Comparison of ENCODE assay signal across 30 cellular contexts in genomic region chr12:131436922-131437705, GRCh38.
DNase-seq lines count a peak whose midpoint lies in the region; ATAC-seq, FAIRE-seq and TF ChIP-seq lines count a peak whose summit lies in the region.
"Had no signal": no experiment of that assay in that cellular context is flagged by ENCODE, and none has a peak within 500 bp of the region (broad histone marks: within the 10 kb centered on the region; RNA-seq: fewer than 3 reads in every experiment).

No MANE protein-coding gene starts in this region.

- POLR2A ChIA-PET in H1 (lab: Charles Lee; ENCODE audit: partially characterized antibody), result interaction anchor here (0.6 kb wide), 1 partner anchor 179 kb away, joined by 3 read pairs; no protein-coding TSS in a partner anchor

- FAIRE-seq in H1 (lab: Jason Lieb, UNC), result no peak
- FAIRE-seq: A549, frontal cortex had no signal

- no peak overlapping the region for H3K4me2 ChIP-seq in H1 (ENCODE audit: insufficient read depth in 1 of 2, low read depth in 2 of 2, low read length in 2 of 2)
- H3K4me2 ChIP-seq: A549 had no signal

- TF ChIP-seq EP300 in H1 (IDR thresholded peaks at IDR 0.05; ENCODE audit: borderline replicate concordance in 1 of 2, low read depth in 2 of 2, low read length in 2 of 2), result no peak

- CTCF ChIA-PET in H1 (lab: Charles Lee; ENCODE audit: partially characterized antibody), result interaction anchor here (0.8 to 3.7 kb wide), 9 partner anchors 12 to 333 kb away, joined by 3 to 26 read pairs (median 3); no protein-coding TSS in a partner anchor

- H3K18ac ChIP-seq in H1 (ENCODE audit: extremely low read depth, low read length), result no peak overlapping the region

- no peaks in the 10 kb centered on the region for H3K79me2 ChIP-seq in H1 (ENCODE audit: control insufficient read depth in 1 of 2, insufficient read depth in 2 of 2, low read length in 2 of 2)

- no peaks in the 10 kb centered on the region for H3K79me1 ChIP-seq in H1 (ENCODE audit: low read depth, low read length)

- no peak overlapping the region for H4K91ac ChIP-seq in H1 (replicated peaks; ENCODE audit: insufficient read length, low read length)

- no peaks in the 10 kb centered on the region for H3K9me3 Mint-ChIP-seq in natural killer cell treated with Interleukin-12 subunit alpha and Interleukin-12 subunit beta and Interleukin-15 and Interleukin-18, amount 100 ng/mL, for 72 hours
- H3K9me3 Mint-ChIP-seq in natural killer cell (no peaks in the 10 kb centered on the region), neural crest cell (no peaks in the 10 kb centered on the region)
- H3K9me3 Mint-ChIP-seq: CD8-positive, alpha-beta T cell; IgD-negative memory B cell; naive thymus-derived CD8-positive, alpha-beta T cell had no signal

- TF ChIP-seq RAD21 in H1 (IDR thresholded peaks at IDR 0.05 in 1 of 2, conservative IDR thresholded peaks at IDR 0.05 in 1 of 2; ENCODE audit: low read depth in 2 of 2, low read length in 2 of 2), result peak; percentile 4 to 36; a peak in 2 of 4 replicates

- H2AFZ ChIP-seq in H1 (ENCODE audit: low read length), result 0 out of 2 replicates have a peak overlapping the region, but pooled peaks have one; percentile 52

- no peak for TF ChIP-seq CTCF in natural killer cell (IDR thresholded peaks at IDR 0.05)
- TF ChIP-seq CTCF in H1 (IDR thresholded peaks at IDR 0.05; ENCODE audit: control extremely low read depth in 1 of 3, insufficient read depth in 1 of 3, low read depth in 1 of 3, low read length in 3 of 3), result peak in 2 of 3 experiments; percentile 22 to 28; a peak in 1 of 4 replicates
- no peak for TF ChIP-seq CTCF in neural crest cell (conservative IDR thresholded peaks at IDR 0.05)

- no peak overlapping the region for H2BK12ac ChIP-seq in H1 (ENCODE audit: low read depth, low read length)

- no peaks in the 10 kb centered on the region for H3K9me3 ChIP-seq in H1 (ENCODE audit: insufficient read depth in 2 of 2, low read depth in 1 of 2, low read length in 1 of 2)
- H3K9me3 ChIP-seq: A549, suprapubic skin, uterus had no signal

- H3K4me1 ChIP-seq in H1 (replicated peaks in 1 of 4; ENCODE audit: control insufficient read depth in 3 of 4, insufficient read depth in 4 of 4, low read length in 3 of 4), result peaks cover 0 to 7% (median 2%) of the 10 kb centered on the region in 4 experiments; a peak in 3 of 7 replicates
- H3K4me1 ChIP-seq: A549, suprapubic skin, uterus had no signal

- no peak overlapping the region for H3K56ac ChIP-seq in H1 (replicated peaks; ENCODE audit: insufficient read length, low read depth, low read length)

- no peak overlapping the region for H2BK120ac ChIP-seq in H1 (replicated peaks; ENCODE audit: low read depth, low read length)

- no peak overlapping the region for H4K8ac ChIP-seq in H1 (ENCODE audit: extremely low read depth, insufficient read depth, low read length)

- H3K27ac Mint-ChIP-seq in natural killer cell treated with Interleukin-12 subunit alpha and Interleukin-12 subunit beta and Interleukin-15 and Interleukin-18, amount 100 ng/mL, for 72 hours, result no peak overlapping the region
- H3K27ac Mint-ChIP-seq in natural killer cell (no peak overlapping the region), neural crest cell (ENCODE audit: unreplicated experiment) (peak overlapping the region; percentile 27)
- H3K27ac Mint-ChIP-seq: CD8-positive, alpha-beta T cell; IgD-negative memory B cell; naive thymus-derived CD8-positive, alpha-beta T cell; stimulated activated naive B cell treated with anti-CD40 and anti-IgM and Interleukin-4, amounts not matched to agents 10 μg/mL and 1 μg/mL and 100 μg/mL, for 72 hours; T-helper 17 cell had no signal

- no peaks in the 10 kb centered on the region for H3K4me1 Mint-ChIP-seq in natural killer cell treated with Interleukin-12 subunit alpha and Interleukin-12 subunit beta and Interleukin-15 and Interleukin-18, amount 100 ng/mL, for 72 hours (ENCODE audit: low read depth in 2 of 2)
- H3K4me1 Mint-ChIP-seq in natural killer cell (peaks cover 0 to 5% of the 10 kb centered on the region in 2 donors), neural crest cell (peaks cover 14% of the 10 kb centered on the region)
- H3K4me1 Mint-ChIP-seq: T-helper 17 cell had no signal

- no peak overlapping the region for H3K4me3 Mint-ChIP-seq in natural killer cell treated with Interleukin-12 subunit alpha and Interleukin-12 subunit beta and Interleukin-15 and Interleukin-18, amount 100 ng/mL, for 72 hours
- no peak overlapping the region for H3K4me3 Mint-ChIP-seq in natural killer cell
- no peak overlapping the region for H3K4me3 Mint-ChIP-seq in neural crest cell
- H3K4me3 Mint-ChIP-seq: CD8-positive, alpha-beta T cell; IgD-negative memory B cell; naive thymus-derived CD8-positive, alpha-beta T cell; stimulated activated naive B cell treated with anti-CD40 and anti-IgM and Interleukin-4, amounts not matched to agents 10 μg/mL and 1 μg/mL and 100 μg/mL, for 72 hours; T-helper 17 cell had no signal

- ATAC-seq in natural killer cell treated with Interleukin-12 subunit alpha and Interleukin-12 subunit beta and Interleukin-15 and Interleukin-18, amount 100 ng/mL, for 72 hours, result no peak
- ATAC-seq in natural killer cell, result no peak
- ATAC-seq in GM21737 (IDR thresholded peaks at IDR 0.05; ENCODE audit: unreplicated experiment), result no peak
- ATAC-seq: A549; CD8-positive, alpha-beta T cell; left ventricle myocardium superior; naive thymus-derived CD8-positive, alpha-beta T cell; sciatic nerve; stimulated activated naive B cell treated with anti-CD40 and anti-IgM and Interleukin-4, amounts not matched to agents 10 μg/mL and 1 μg/mL and 100 μg/mL, for 72 hours; T-helper 17 cell had no signal

- TF ChIP-seq POLR2A in H1 (IDR thresholded peaks at IDR 0.05; ENCODE audit: control extremely low read depth in 1 of 2, low read depth in 2 of 2, low read length in 2 of 2), result no peak

- H4K20me1 ChIP-seq in H1 (replicated peaks in 1 of 2; ENCODE audit: control insufficient read depth in 1 of 2, insufficient read depth in 2 of 2, low read length in 2 of 2), result no peaks in the 10 kb centered on the region

- H3K27me3 ChIP-seq in H1 (replicated peaks in 1 of 4; ENCODE audit: control insufficient read depth in 3 of 4, extremely low read depth in 1 of 4, insufficient read depth in 3 of 4, low read length in 3 of 4), result no peaks in the 10 kb centered on the region

- no peak overlapping the region for H3K4ac ChIP-seq in H1 (replicated peaks; ENCODE audit: insufficient read length, low read depth, low read length)

- no peak overlapping the region for H3K14ac ChIP-seq in H1 (ENCODE audit: insufficient read length)

- H2BK15ac ChIP-seq in H1 (ENCODE audit: low read length), result no peak overlapping the region; the same call in 1 of the 2 replicates

- DNase-seq in natural killer cell treated with Interleukin-12 subunit alpha and Interleukin-12 subunit beta and Interleukin-15 and Interleukin-18, amount 100 ng/mL, for 72 hours (ENCODE audit: low spot score), result peak; percentile 41
- DNase-seq in natural killer cell (no peak), H1 (ENCODE audit: low read depth in 1 of 2, low spot score in 2 of 2) (peak in 1 of 2 experiments; percentile 46), neural crest cell (ENCODE audit: low read depth, low spot score) (no peak), germinal center (ENCODE audit: low spot score) (no peak), T-helper 9 cell (no peak), cortex of kidney (lab: John Stamatoyannopoulos, UW) (no peak)
- DNase-seq: activated CD4-positive, alpha-beta T cell treated with anti-CD3 and anti-CD28 coated beads for 48 hours; activated naive CD4-positive, alpha-beta T cell; activated T-cell treated with anti-CD3 and anti-CD28 coated beads, Interleukin-2, amount 50 U/mL, for 48 hours; AML-193; central memory CD4-positive, alpha-beta T cell; dermis blood vessel endothelial cell; DMS153; hippocampal formation; left ventricle myocardium superior; NCI-H1930; NCI-H2227 treated with DMSO at 0.1 percent for 48 hours; stimulated activated naive B cell treated with anti-CD40 and anti-IgM and Interleukin-4, amounts not matched to agents 10 μg/mL and 1 μg/mL and 100 μg/mL, for 72 hours; T-helper 17 cell; uterus had no signal

- H3K27ac ChIP-seq in H1 (ENCODE audit: low read depth, low read length), result no peak overlapping the region
- H3K27ac ChIP-seq: A549, SK-N-MC, suprapubic skin, uterus had no signal

- no peaks in the 10 kb centered on the region for H3K23me2 ChIP-seq in H1 (ENCODE audit: low read depth, low read length)

- H3K23ac ChIP-seq in H1 (ENCODE audit: insufficient read length), result no peak overlapping the region

- H3K36me3 Mint-ChIP-seq in natural killer cell treated with Interleukin-12 subunit alpha and Interleukin-12 subunit beta and Interleukin-15 and Interleukin-18, amount 100 ng/mL, for 72 hours, result no peaks in the 10 kb centered on the region
- no peaks in the 10 kb centered on the region for H3K36me3 Mint-ChIP-seq in natural killer cell
- no peaks in the 10 kb centered on the region for H3K36me3 Mint-ChIP-seq in neural crest cell (ENCODE audit: low read depth)
- H3K36me3 Mint-ChIP-seq: CD8-positive, alpha-beta T cell; stimulated activated naive B cell treated with anti-CD40 and anti-IgM and Interleukin-4, amounts not matched to agents 10 μg/mL and 1 μg/mL and 100 μg/mL, for 72 hours had no signal

- no peak overlapping the region for H2AK5ac ChIP-seq in H1 (ENCODE audit: low read depth, low read length)

- H3K27me3 Mint-ChIP-seq in natural killer cell treated with Interleukin-12 subunit alpha and Interleukin-12 subunit beta and Interleukin-15 and Interleukin-18, amount 100 ng/mL, for 72 hours, result peaks cover 9 to 11% of the 10 kb centered on the region in 2 donors
- H3K27me3 Mint-ChIP-seq in natural killer cell (ENCODE audit: low read depth in 2 of 2) (peaks cover 2 to 10% of the 10 kb centered on the region in 2 donors), neural crest cell (ENCODE audit: low read depth) (peaks cover 13% of the 10 kb centered on the region)

- H3K36me3 ChIP-seq in H1 (ENCODE audit: control insufficient read depth in 2 of 4, insufficient read depth in 4 of 4, low read length in 3 of 4), result no peaks in the 10 kb centered on the region
- H3K36me3 ChIP-seq: suprapubic skin, uterus had no signal

- intact Hi-C loops in natural killer cell (cut with micrococcal nuclease), result no loop called here

- H4K5ac ChIP-seq in H1 (ENCODE audit: insufficient read length, low read depth, low read length), result no peak overlapping the region

- H3K4me3 ChIP-seq in H1 (ENCODE audit: extremely low read depth in 1 of 4, insufficient read depth in 2 of 4, low read depth in 3 of 4, low read length in 4 of 4), result no peak overlapping the region
- H3K4me3 ChIP-seq: A549, SK-N-MC, suprapubic skin, uterus had no signal

- 50% methylated on average over 5 of the region's 10 CpGs; no CpG with 5 or more reads in 1 of the 2 experiments for WGBS in H1 (ENCODE audit: extremely low coverage in 1 of 2, insufficient coverage in 1 of 2, insufficient read length in 1 of 2, insufficient replicate concordance in 2 of 2, low coverage in 1 of 2, low lambda C conversion rate in 2 of 2, missing lambda C conversion rate in 1 of 2), 2 experiments

- H2BK5ac ChIP-seq in H1 (ENCODE audit: low read depth, low read length), result no peak overlapping the region

- H3K9ac ChIP-seq in H1 (replicated peaks in 1 of 4; ENCODE audit: extremely low read depth in 1 of 4, low read depth in 3 of 4, low read length in 3 of 4), result no peak overlapping the region; a peak in 1 of 7 replicates

- no peak overlapping the region for H2BK20ac ChIP-seq in H1 (ENCODE audit: low read length)

TF ChIP-seq in H1, 55 proteins besides CTCF, POLR2A, EP300 and RAD21 (continues in another document):
- TF ChIP-seq KDM1A (IDR thresholded peaks at IDR 0.05; ENCODE audit: borderline replicate concordance, low read length), result no peak

Comparison
In these comparisons a context has a peak if more than half of its experiments do, and no peak if none do; other contexts are left out.
1. CTCF ChIP-seq: peak in H1 (2 of 3); none in natural killer cell (single experiment) and neural crest cell (single experiment).